In the genomic region with DNA sequence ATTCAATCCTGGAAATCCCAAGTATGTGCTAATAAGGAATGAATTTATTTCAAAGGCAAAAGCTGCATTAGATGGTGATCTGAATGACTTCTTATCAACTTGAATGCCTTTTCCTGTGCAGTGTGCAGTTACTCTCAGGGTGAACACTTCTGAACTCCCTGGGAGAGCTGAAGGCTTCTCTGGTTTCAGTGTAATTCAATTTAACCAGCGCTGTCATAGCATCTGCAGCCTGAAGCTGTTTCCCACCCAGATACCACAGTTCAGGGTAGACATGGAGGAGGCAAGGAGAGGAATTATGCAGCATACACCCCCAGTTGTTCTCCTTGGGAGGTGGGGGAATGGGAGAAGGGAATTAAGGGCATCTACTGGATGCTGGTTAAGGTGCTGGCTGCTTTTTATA, we compare ENCODE assay signal across 25 cellular contexts.
"Had no signal": no experiment of that assay in that cellular context is flagged by ENCODE, and none has a peak within 500 bp of the region (broad histone marks: within the 10 kb centered on the region; RNA-seq: fewer than 3 reads in every experiment).

No MANE protein-coding gene starts in this region.

- H3K4me1 ChIP-seq: neural progenitor cell, parathyroid adenoma, psoas muscle, right lobe of liver, sigmoid colon, stomach, thyroid gland, tibial nerve, upper lobe of left lung, vagina had no signal

- DNase-seq: naive thymus-derived CD8-positive, alpha-beta T cell; occipital lobe; ovary; posterior cingulate gyrus; psoas muscle; right cardiac atrium; right lobe of liver; sigmoid colon; small intestine; stimulated activated CD4-positive, alpha-beta T cell treated with anti-CD3 and anti-CD28 coated beads, Interleukin-15, amount 100 ng/mL, for 24 hours; stimulated activated CD4-positive, alpha-beta T cell treated with anti-CD3 and anti-CD28 coated beads, Interleukin-2, amount 100 ng/mL, for 24 hours; stimulated activated CD4-positive, alpha-beta T cell treated with anti-CD3 and anti-CD28 coated beads, Interleukin-2, amount 100 ng/mL, for 48 hours; stimulated activated CD4-positive, alpha-beta T cell treated with anti-CD3 and anti-CD28 coated beads, Interleukin-4, amount 100 ng/mL, for 24 hours; stimulated activated naive B cell treated with anti-CD40 and anti-IgM and Interleukin-4, amounts not matched to agents 10 μg/mL and 1 μg/mL and 100 μg/mL, for 72 hours; stimulated activated naive CD4-positive, alpha-beta T cell treated with Interleukin-2 at 50 U/mL for 16 hours; stomach; thyroid gland; trophoblast cell; upper lobe of left lung had no signal

- H3K9me3 ChIP-seq: ovary, psoas muscle, right lobe of liver, sigmoid colon, thoracic aorta, thyroid gland, vagina had no signal

- H3K36me3 ChIP-seq: neural progenitor cell, ovary, right lobe of liver, sigmoid colon, stomach, thoracic aorta, thyroid gland, tibial nerve, upper lobe of left lung, vagina had no signal

- H3K27ac ChIP-seq: neural progenitor cell, ovary, parathyroid adenoma, psoas muscle, right lobe of liver, sigmoid colon, stomach, thoracic aorta, thyroid gland, tibial nerve, upper lobe of left lung, vagina had no signal

- ATAC-seq: naive thymus-derived CD8-positive, alpha-beta T cell; psoas muscle; right cardiac atrium; right lobe of liver; stimulated activated effector memory CD8-positive, alpha-beta T cell treated with anti-CD3 and anti-CD28 coated beads, Interleukin-12 subunit alpha, Interleukin-12 subunit beta, amount 100 ng/mL, for 72 hours; stimulated activated naive B cell treated with anti-CD40 and anti-IgM and Interleukin-4, amounts not matched to agents 10 μg/mL and 1 μg/mL and 100 μg/mL, for 72 hours had no signal

- H3K4me3 ChIP-seq: neural progenitor cell, ovary, psoas muscle, right lobe of liver, sigmoid colon, stomach, thoracic aorta, thyroid gland, tibial nerve, upper lobe of left lung, vagina had no signal
